In the genomic region with DNA sequence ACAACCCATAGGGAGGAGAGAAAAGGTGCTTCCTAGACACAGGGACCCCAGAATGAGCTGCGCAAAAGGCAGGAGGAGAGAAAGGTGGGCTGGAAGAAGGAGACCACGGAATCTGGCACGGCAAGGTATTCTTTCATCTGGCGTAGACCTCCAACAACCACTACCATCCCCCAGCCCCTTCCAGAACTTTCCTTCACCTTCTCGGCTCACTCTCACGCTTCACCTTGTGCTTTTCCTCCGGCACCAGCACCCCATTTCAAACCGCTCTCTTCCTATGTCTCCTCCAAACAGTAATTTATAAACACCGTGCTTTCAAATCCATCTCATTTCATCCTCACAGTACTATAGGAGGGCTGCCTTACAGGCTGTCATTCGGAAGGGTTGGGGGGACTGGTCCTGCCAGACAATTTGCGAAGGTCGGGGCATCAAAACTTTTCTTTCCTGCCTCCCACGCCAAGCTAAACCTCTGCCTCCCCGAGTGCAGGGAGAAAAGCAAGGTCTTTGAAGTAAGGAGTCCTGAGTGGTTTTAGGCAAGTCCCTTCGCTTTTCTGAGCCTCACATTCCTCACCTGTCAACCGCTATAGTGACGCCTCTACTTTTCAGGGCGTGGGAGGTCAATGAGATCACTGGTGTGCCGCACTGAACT, we compare ENCODE assay signal across 1 cellular context.
TF ChIP-seq lines count a peak whose summit lies in the region.

No MANE protein-coding gene starts in this region.

TF ChIP-seq in GM23338, 12 proteins besides CTCF, POLR2A, EP300 and RAD21 (continued from another document):
- TF ChIP-seq, protein P1, sequence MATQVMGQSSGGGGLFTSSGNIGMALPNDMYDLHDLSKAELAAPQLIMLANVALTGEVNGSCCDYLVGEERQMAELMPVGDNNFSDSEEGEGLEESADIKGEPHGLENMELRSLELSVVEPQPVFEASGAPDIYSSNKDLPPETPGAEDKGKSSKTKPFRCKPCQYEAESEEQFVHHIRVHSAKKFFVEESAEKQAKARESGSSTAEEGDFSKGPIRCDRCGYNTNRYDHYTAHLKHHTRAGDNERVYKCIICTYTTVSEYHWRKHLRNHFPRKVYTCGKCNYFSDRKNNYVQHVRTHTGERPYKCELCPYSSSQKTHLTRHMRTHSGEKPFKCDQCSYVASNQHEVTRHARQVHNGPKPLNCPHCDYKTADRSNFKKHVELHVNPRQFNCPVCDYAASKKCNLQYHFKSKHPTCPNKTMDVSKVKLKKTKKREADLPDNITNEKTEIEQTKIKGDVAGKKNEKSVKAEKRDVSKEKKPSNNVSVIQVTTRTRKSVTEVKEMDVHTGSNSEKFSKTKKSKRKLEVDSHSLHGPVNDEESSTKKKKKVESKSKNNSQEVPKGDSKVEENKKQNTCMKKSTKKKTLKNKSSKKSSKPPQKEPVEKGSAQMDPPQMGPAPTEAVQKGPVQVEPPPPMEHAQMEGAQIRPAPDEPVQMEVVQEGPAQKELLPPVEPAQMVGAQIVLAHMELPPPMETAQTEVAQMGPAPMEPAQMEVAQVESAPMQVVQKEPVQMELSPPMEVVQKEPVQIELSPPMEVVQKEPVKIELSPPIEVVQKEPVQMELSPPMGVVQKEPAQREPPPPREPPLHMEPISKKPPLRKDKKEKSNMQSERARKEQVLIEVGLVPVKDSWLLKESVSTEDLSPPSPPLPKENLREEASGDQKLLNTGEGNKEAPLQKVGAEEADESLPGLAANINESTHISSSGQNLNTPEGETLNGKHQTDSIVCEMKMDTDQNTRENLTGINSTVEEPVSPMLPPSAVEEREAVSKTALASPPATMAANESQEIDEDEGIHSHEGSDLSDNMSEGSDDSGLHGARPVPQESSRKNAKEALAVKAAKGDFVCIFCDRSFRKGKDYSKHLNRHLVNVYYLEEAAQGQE (IDR thresholded peaks at IDR 0.05; ENCODE audit: unreplicated experiment): no peak
- TF ChIP-seq EZH2 (IDR thresholded peaks at IDR 0.05; ENCODE audit: low read depth, unreplicated experiment) (no peak), ZNF114 (CRISPR knock-in tag; IDR thresholded peaks at IDR 0.05) (no peak)
